Comparison of ENCODE assay signal across 8 cellular contexts in the genomic region with DNA sequence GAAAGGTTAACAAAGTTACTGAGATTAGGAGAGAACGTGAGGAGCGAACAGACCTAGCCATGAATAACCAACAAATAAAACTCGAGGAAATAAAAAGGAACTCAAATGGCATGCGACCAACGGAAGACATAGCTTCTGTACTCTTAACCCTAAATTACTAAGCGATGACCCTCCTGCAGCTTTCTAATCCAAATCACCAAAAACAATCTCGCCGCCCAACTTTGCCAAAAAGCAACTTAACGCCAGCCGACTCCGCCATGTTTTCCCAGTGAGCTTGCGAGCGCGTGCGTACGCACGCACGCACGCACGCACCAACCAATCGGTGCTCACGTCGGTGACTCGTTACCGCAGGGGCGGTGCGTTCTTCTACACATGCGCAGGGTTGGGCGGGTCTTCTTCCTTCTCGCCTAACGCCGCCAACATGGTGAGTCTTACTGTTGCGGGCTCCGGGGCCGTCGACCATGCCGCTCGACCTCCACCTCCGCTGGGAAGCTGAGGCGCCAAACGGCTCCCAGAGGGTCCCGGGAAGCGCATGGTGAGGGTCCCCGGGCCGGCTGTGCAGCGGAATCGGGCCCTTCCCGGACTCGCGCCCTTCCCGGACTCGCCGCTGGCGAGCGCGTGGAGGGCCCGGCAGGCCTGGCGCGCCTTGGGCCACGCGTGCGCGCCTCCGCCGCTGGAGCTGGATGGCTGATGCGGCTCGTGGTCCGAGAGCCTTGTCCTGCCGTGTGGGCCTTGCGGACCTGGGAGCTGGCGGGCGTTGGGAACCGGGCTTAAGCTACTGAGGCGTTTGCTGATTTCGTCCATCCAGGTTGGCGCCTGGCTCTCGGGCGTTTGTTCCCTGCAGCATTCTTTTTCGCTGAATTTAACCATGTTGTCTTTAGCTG. TPM values are rescaled to one million over a fixed set of nuclear protein-coding genes. Genes with fewer than 3 reads are reported as not detected.
DNase-seq lines count a peak whose midpoint lies in the region; ATAC-seq, FAIRE-seq and TF ChIP-seq lines count a peak whose summit lies in the region.

Gene RPL14 (plus strand): TSS at position 400 of the 884 bp plus-strand sequence. CDS start 133 bp downstream, at position 533.

- no peak for TF ChIP-seq EP300 in A549 (IDR thresholded peaks at IDR 0.05)

- H3K4me1 ChIP-seq in A549, result peaks cover 31% of the 10 kb centered on the region
- peaks cover 33% of the 10 kb centered on the region for H3K4me1 ChIP-seq in mammary epithelial cell (ENCODE audit: insufficient read depth, low read length)
- peaks cover 12% of the 10 kb centered on the region; the same call in 1 of the 2 replicates for H3K4me1 ChIP-seq in iPS-20b (ENCODE audit: insufficient read depth, low read length)

- H3K36me3 ChIP-seq in WERI-Rb-1 (peaks cover 49% of the 10 kb centered on the region), mammary epithelial cell (ENCODE audit: insufficient read depth, low read length) (peaks cover 26% of the 10 kb centered on the region), iPS-20b (ENCODE audit: insufficient read depth, low read depth, low read length) (peaks cover 46% of the 10 kb centered on the region)

- H3K9ac ChIP-seq in mammary epithelial cell (ENCODE audit: insufficient read depth, low read length), result peak within 1 kb of the TSS; percentile 97
- H3K9ac ChIP-seq in iPS-20b (ENCODE audit: low read depth, low read length), result peak within 1 kb of the TSS; percentile 99

- H4K20me1 ChIP-seq in mammary epithelial cell (ENCODE audit: insufficient read depth, low read length), result peaks cover 3% of the 10 kb centered on the region

- CTCF ChIA-PET in A549 (lab: Yijun Ruan, JAX) (no interaction called here), mammary epithelial cell (lab: Charles Lee; ENCODE audit: low non-redundant PET) (no interaction called here)

- intact Hi-C loops in mammary epithelial cell (cut with micrococcal nuclease), result loop anchor here (2.0 kb wide), 1 partner anchor 70 kb away; the partner anchor contains the start of gene ENTPD3

- BruUV-seq in mammary epithelial cell (replicated peaks; lab: Mats Ljungman, UMichigan), result no TSS peak

- ATAC-seq in A549 (peak; percentile 80 to 87), GM18867 (IDR thresholded peaks at IDR 0.05; ENCODE audit: unreplicated experiment) (peak; percentile 70), HG03103 (IDR thresholded peaks at IDR 0.05; ENCODE audit: low read depth, unreplicated experiment) (peak; percentile 58)

- in situ Hi-C loops in mammary epithelial cell (cut with MboI; ENCODE audit: low sequenced_read_pairs in 2 of 2), result no loop called here

- WGBS in A549 (ENCODE audit: missing lambda C conversion rate), result under 1% methylated on average over 24 of the region's 79 CpGs
- under 1% methylated on average over 35 of the region's 79 CpGs for WGBS in mammary epithelial cell (ENCODE audit: low coverage, missing lambda C conversion rate)

- H3K9me3 ChIP-seq in A549 (no peaks in the 10 kb centered on the region), WERI-Rb-1 (ENCODE audit: severe bottlenecking) (no peaks in the 10 kb centered on the region), mammary epithelial cell (replicated peaks; ENCODE audit: insufficient read depth, low read length) (no peaks in the 10 kb centered on the region), iPS-20b (ENCODE audit: insufficient read depth, low read depth, low read length) (no peaks in the 10 kb centered on the region)

- dilution Hi-C loops in mammary epithelial cell (cut with HindIII; ENCODE audit: low sequenced_read_pairs), result no loop called here

- POLR2A ChIA-PET in A549 (lab: Yijun Ruan, JAX), result interaction anchor here (0.6 to 1.4 kb wide), 5 partner anchors 20 to 745 kb away, joined by 3 to 7 read pairs (median 5); partner anchors contain the start of genes ZNF619, ZNF620 and ZNF621

- DNase-seq in A549 (ENCODE audit: low read depth in 1 of 2, low spot score in 1 of 2) (peak; percentile 76 to 95), NCI-H2196 treated with DMSO at 0.1 percent for 48 hours (lab: John Stamatoyannopoulos, UW; ENCODE audit: unreplicated experiment) (peak; percentile 58), WERI-Rb-1 (peak; percentile 94), mammary epithelial cell (peak; percentile 94)

- peak within 1 kb of the TSS; percentile 86 for H2AFZ ChIP-seq in mammary epithelial cell (ENCODE audit: low read depth, low read length)

- TF ChIP-seq POLR2A in A549 (IDR thresholded peaks at IDR 0.05; ENCODE audit: low read length), result peak; percentile 90

- TF ChIP-seq CTCF in A549 (IDR thresholded peaks at IDR 0.05) (no peak), WERI-Rb-1 (IDR thresholded peaks at IDR 0.05; ENCODE audit: low read depth, low read length) (no peak), mammary epithelial cell (conservative IDR thresholded peaks at IDR 0.05 in 1 of 2, IDR thresholded peaks at IDR 0.05 in 1 of 2; ENCODE audit: extremely low read depth in 1 of 2, insufficient read depth in 1 of 2, low read depth in 1 of 2, low read length in 2 of 2) (no peak)

- peaks cover 43% of the 10 kb centered on the region for H3K79me2 ChIP-seq in mammary epithelial cell (ENCODE audit: insufficient read depth, low read length)

- H3K27me3 ChIP-seq in WERI-Rb-1 (ENCODE audit: insufficient read depth, low read depth, severe bottlenecking), result no peaks in the 10 kb centered on the region
- H3K27me3 ChIP-seq in mammary epithelial cell (ENCODE audit: insufficient read depth, low read length), result no peaks in the 10 kb centered on the region
- no peaks in the 10 kb centered on the region for H3K27me3 ChIP-seq in iPS-20b (ENCODE audit: insufficient read depth, low read length)

- H3K27ac ChIP-seq in A549 (peak within 1 kb of the TSS; percentile 93 to 99), WERI-Rb-1 (peak within 1 kb of the TSS; percentile 95), mammary epithelial cell (ENCODE audit: insufficient read depth, low read depth, low read length) (peak within 1 kb of the TSS; percentile 88), iPS-20b (ENCODE audit: low read length) (peak within 1 kb of the TSS; percentile 97), skin epidermis (peak within 1 kb of the TSS; percentile 80 to 97 (median 93))

- FAIRE-seq in A549 (lab: Jason Lieb, UNC), result no peak

- TF ChIP-seq RAD21 in A549 (conservative IDR thresholded peaks at IDR 0.05 in 1 of 2, IDR thresholded peaks at IDR 0.05 in 1 of 2), result no peak

- H3K4me3 ChIP-seq in A549, result peak within 1 kb of the TSS; percentile 93
- peak within 1 kb of the TSS; percentile 99 for H3K4me3 ChIP-seq in WERI-Rb-1 (ENCODE audit: low read depth, low read length)
- peak within 1 kb of the TSS; percentile 75 to 96 (median 76) for H3K4me3 ChIP-seq in mammary epithelial cell (replicated peaks in 1 of 3; ENCODE audit: insufficient read depth in 1 of 3, low read depth in 2 of 3, low read length in 3 of 3)
- peak within 1 kb of the TSS; percentile 100 for H3K4me3 ChIP-seq in iPS-20b (ENCODE audit: low read length)
- peak within 1 kb of the TSS; percentile 61 to 99 (median 87) for H3K4me3 ChIP-seq in skin epidermis

- peak within 1 kb of the TSS; percentile 91 for H3K4me2 ChIP-seq in A549
- peak within 1 kb of the TSS; percentile 96 for H3K4me2 ChIP-seq in mammary epithelial cell (ENCODE audit: insufficient read depth, low read depth, low read length)

TF ChIP-seq in A549, 52 proteins besides CTCF, POLR2A, EP300 and RAD21 (continues in another document):
- no peak for TF ChIP-seq HOXB5 (CRISPR knock-in tag; IDR thresholded peaks at IDR 0.05)
- TF ChIP-seq CBX2 (IDR thresholded peaks at IDR 0.05; ENCODE audit: borderline replicate concordance, low read depth), result no peak
- TF ChIP-seq HOXA7 (CRISPR knock-in tag; IDR thresholded peaks at IDR 0.05), result no peak
- no peak for TF ChIP-seq ZC3H11A (IDR thresholded peaks at IDR 0.05)
- TF ChIP-seq FOXS1 (CRISPR knock-in tag; IDR thresholded peaks at IDR 0.05), result no peak
- TF ChIP-seq NFE2L2 (conservative IDR thresholded peaks at IDR 0.05; ENCODE audit: low read length), result no peak
- no peak for TF ChIP-seq KDM1A (IDR thresholded peaks at IDR 0.05; ENCODE audit: low read depth)
- peak; percentile 49; the same call in 1 of the 2 replicates for TF ChIP-seq E2F6 (IDR thresholded peaks at IDR 0.05; ENCODE audit: borderline replicate concordance, low read depth)
- TF ChIP-seq HDAC2 (IDR thresholded peaks at IDR 0.05), result no peak
- TF ChIP-seq, protein P1, sequence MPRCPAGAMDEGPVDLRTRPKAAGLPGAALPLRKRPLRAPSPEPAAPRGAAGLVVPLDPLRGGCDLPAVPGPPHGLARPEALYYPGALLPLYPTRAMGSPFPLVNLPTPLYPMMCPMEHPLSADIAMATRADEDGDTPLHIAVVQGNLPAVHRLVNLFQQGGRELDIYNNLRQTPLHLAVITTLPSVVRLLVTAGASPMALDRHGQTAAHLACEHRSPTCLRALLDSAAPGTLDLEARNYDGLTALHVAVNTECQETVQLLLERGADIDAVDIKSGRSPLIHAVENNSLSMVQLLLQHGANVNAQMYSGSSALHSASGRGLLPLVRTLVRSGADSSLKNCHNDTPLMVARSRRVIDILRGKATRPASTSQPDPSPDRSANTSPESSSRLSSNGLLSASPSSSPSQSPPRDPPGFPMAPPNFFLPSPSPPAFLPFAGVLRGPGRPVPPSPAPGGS (IDR thresholded peaks at IDR 0.05), result peak; percentile 89
- no peak for TF ChIP-seq JUNB (IDR thresholded peaks at IDR 0.05)
- TF ChIP-seq JUN (IDR thresholded peaks at IDR 0.05), result peak; percentile 82 to 93
- TF ChIP-seq, protein P2, sequence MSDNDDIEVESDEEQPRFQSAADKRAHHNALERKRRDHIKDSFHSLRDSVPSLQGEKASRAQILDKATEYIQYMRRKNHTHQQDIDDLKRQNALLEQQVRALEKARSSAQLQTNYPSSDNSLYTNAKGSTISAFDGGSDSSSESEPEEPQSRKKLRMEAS (IDR thresholded peaks at IDR 0.05), result peak; percentile 94
- TF ChIP-seq PHF8 (IDR thresholded peaks at IDR 0.05; ENCODE audit: borderline replicate concordance, low read depth), result peak; percentile 46
- TF ChIP-seq MYC (IDR thresholded peaks at IDR 0.05; ENCODE audit: borderline replicate concordance, low read length), result peak; percentile 95
- TF ChIP-seq NR3C1 (IDR thresholded peaks at IDR 0.05), result no peak

RNA-seq across cellular contexts. Expression of gene RPL14, which starts in this region (rescaled TPM):
- 345 and 488 TPM in 2 replicates for polyA plus RNA-seq in A549 (2011; rRNA removed)
- polyA plus RNA-seq in A549 (2012; cell fraction: cytosol; rRNA removed), result 307 and 343 TPM in 2 replicates
- 97.1 and 103 TPM in 2 replicates for polyA plus RNA-seq in A549 (2012; cell fraction: nucleus; rRNA removed)
- polyA plus RNA-seq in A549 (2017; fragmentation: RNase III; extraction: RNeasy Plus Mini Kit Qiagen cat#74134 plus additional on column Dnase treatment), result 673 to 717 TPM (median 682 TPM) in 3 replicates
- 254 and 358 TPM in 2 replicates for polyA minus RNA-seq in A549 (2011; rRNA and poly(A)+ RNA removed)
- total RNA-seq in mammary epithelial cell, result 1,000 to 10,000 TPM in 1 of 2 donors, 100 to 1,000 TPM in 1; 195 to 1,787 TPM
- polyA plus RNA-seq in mammary epithelial cell, result 578 TPM
- 458 TPM for polyA minus RNA-seq in mammary epithelial cell

Comparison
In these comparisons a context has a peak if more than half of its experiments do, and no peak if none do; other contexts are left out.
1. Peak in every context shown above with its lines: DNase-seq, ATAC-seq, H3K4me3 ChIP-seq and H3K27ac ChIP-seq.